Comparison of ENCODE assay signal across 3 cellular contexts in the genomic region with DNA sequence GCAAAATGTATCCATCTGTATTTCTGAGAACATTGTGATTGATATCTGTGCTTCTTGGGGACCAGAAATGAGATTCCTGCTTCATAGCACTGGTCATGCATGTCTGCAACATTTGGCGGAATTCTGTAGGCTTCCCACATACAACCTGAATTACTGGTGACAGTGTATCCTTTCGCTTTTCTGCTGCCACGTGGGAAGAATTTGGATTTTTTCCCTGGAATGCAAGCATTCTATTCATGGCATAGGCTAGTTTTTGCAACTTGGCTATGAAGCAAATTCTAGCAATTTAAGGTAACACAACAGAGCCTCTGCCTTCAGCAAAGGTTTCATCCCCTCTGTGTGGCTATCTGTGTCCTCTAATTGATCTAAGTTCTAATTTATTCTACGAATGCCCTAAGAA.
TF ChIP-seq lines count a peak whose summit lies in the region.

No MANE protein-coding gene starts in this region.

TF ChIP-seq in SK-N-SH, 30 proteins besides CTCF, POLR2A, EP300 and RAD21:
- TF ChIP-seq TEAD4 (IDR thresholded peaks at IDR 0.05; ENCODE audit: borderline replicate concordance, insufficient read depth) = no peak
- TF ChIP-seq FOXM1 (IDR thresholded peaks at IDR 0.05; ENCODE audit: low read depth) = no peak

TF ChIP-seq in SK-N-SH treated with all-trans-retinoic acid at 6 μM for 48 hours, 23 proteins besides CTCF, POLR2A, EP300 and RAD21:
- TF ChIP-seq ZFP3 (CRISPR knock-in tag; IDR thresholded peaks at IDR 0.05) (no peak), RARB (CRISPR knock-in tag; IDR thresholded peaks at IDR 0.05) (no peak), TSHZ2 (CRISPR knock-in tag; IDR thresholded peaks at IDR 0.05) (no peak), ZC3H10 (CRISPR knock-in tag; IDR thresholded peaks at IDR 0.05) (no peak), ISL1 (CRISPR knock-in tag; IDR thresholded peaks at IDR 0.05) (no peak), PPARA (CRISPR knock-in tag; IDR thresholded peaks at IDR 0.05; ENCODE audit: borderline replicate concordance) (no peak), ARNTL (CRISPR knock-in tag; IDR thresholded peaks at IDR 0.05; ENCODE audit: borderline replicate concordance, low read depth) (no peak), ZNF70 (CRISPR knock-in tag; IDR thresholded peaks at IDR 0.05) (no peak), CSDC2 (CRISPR knock-in tag; IDR thresholded peaks at IDR 0.05) (no peak), ESRRG (CRISPR knock-in tag; IDR thresholded peaks at IDR 0.05) (no peak), ZNF565 (CRISPR knock-in tag; conservative IDR thresholded peaks at IDR 0.05; ENCODE audit: low read depth) (no peak), GLIS3 (CRISPR knock-in tag; IDR thresholded peaks at IDR 0.05) (no peak), TCF4 (CRISPR knock-in tag; IDR thresholded peaks at IDR 0.05; ENCODE audit: borderline replicate concordance) (no peak), CREB5 (CRISPR knock-in tag; IDR thresholded peaks at IDR 0.05; ENCODE audit: low read depth) (no peak), BACH2 (CRISPR knock-in tag; IDR thresholded peaks at IDR 0.05; ENCODE audit: borderline replicate concordance) (no peak), SNAI2 (CRISPR knock-in tag; IDR thresholded peaks at IDR 0.05) (no peak), TOX (CRISPR knock-in tag; IDR thresholded peaks at IDR 0.05; ENCODE audit: borderline replicate concordance) (no peak)
- TF ChIP-seq, protein P1, sequence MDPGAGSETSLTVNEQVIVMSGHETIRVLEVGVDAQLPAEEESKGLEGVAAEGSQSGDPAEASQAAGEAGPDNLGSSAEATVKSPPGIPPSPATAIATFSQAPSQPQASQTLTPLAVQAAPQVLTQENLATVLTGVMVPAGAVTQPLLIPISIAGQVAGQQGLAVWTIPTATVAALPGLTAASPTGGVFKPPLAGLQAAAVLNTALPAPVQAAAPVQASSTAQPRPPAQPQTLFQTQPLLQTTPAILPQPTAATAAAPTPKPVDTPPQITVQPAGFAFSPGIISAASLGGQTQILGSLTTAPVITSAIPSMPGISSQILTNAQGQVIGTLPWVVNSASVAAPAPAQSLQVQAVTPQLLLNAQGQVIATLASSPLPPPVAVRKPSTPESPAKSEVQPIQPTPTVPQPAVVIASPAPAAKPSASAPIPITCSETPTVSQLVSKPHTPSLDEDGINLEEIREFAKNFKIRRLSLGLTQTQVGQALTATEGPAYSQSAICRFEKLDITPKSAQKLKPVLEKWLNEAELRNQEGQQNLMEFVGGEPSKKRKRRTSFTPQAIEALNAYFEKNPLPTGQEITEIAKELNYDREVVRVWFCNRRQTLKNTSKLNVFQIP (CRISPR knock-in tag; IDR thresholded peaks at IDR 0.05; ENCODE audit: borderline replicate concordance, low read depth) = no peak
- TF ChIP-seq, protein P2, sequence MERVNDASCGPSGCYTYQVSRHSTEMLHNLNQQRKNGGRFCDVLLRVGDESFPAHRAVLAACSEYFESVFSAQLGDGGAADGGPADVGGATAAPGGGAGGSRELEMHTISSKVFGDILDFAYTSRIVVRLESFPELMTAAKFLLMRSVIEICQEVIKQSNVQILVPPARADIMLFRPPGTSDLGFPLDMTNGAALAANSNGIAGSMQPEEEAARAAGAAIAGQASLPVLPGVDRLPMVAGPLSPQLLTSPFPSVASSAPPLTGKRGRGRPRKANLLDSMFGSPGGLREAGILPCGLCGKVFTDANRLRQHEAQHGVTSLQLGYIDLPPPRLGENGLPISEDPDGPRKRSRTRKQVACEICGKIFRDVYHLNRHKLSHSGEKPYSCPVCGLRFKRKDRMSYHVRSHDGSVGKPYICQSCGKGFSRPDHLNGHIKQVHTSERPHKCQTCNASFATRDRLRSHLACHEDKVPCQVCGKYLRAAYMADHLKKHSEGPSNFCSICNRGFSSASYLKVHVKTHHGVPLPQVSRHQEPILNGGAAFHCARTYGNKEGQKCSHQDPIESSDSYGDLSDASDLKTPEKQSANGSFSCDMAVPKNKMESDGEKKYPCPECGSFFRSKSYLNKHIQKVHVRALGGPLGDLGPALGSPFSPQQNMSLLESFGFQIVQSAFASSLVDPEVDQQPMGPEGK (CRISPR knock-in tag; IDR thresholded peaks at IDR 0.05; ENCODE audit: borderline replicate concordance) = no peak

TF ChIP-seq in H1, 55 proteins besides CTCF, POLR2A, EP300 and RAD21:
- TF ChIP-seq TEAD4 (IDR thresholded peaks at IDR 0.05; ENCODE audit: low read depth, low read length) = 0 out of 2 replicates have a peak, but pooled peaks have one; percentile 24
- TF ChIP-seq, protein P3, sequence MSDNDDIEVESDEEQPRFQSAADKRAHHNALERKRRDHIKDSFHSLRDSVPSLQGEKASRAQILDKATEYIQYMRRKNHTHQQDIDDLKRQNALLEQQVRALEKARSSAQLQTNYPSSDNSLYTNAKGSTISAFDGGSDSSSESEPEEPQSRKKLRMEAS (IDR thresholded peaks at IDR 0.05) = no peak
